ENCODE assay signal across 24 cellular contexts in the genomic region with DNA sequence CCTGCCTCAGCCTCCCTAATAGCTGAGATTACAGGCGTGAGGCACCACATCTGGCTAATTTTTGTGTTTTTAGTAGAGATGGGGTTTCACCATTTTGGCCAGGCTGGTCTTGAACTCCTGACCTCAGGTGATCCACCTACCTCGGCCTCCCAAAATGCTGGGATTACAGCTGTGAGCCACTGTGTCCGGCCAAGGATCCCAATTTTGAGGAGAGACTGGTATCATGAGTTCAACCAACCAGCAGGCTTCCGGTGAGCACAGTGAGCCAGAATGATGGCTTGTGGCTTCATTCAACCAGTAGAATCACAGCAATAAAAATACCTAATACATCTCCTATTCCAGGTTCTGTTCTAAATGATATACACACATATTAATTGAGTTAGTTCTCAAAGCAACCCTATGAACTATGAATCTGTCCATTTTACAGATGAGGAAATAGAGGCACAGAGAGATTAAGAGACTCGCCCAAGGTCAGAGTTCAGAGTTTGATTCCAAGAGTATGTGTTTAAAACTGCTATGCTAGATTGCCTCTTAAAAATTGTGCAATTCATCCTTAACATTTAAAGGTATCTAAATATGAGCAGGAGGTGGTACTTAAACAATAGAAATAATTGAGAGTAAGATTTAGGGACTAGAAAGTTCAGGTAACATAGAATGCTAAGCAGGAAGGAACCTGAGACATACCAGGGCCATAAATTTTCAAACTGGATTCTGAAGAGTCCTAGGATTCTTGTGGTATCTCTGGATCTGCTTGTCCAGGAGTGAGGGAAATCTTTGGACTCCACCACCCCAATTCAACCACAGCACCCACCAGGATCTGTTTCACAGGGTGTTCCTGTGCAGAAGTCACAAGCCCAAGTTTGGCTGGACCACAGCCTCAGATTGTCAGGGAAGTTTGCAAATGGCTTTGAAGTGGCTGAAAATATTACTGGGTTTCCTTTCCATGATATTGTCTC. TPM values are rescaled to one million over a fixed set of nuclear protein-coding genes. Genes with fewer than 3 reads are reported as not detected.
DNase-seq lines count a peak whose midpoint lies in the region; ATAC-seq, FAIRE-seq and TF ChIP-seq lines count a peak whose summit lies in the region.
"Had no signal": no experiment of that assay in that cellular context is flagged by ENCODE, and none has a peak within 500 bp of the region (broad histone marks: within the 10 kb centered on the region; RNA-seq: fewer than 3 reads in every experiment).

No MANE protein-coding gene starts in this region.

- H3K27me3 ChIP-seq in astrocyte (ENCODE audit: insufficient read depth, low read length), result no peaks in the 10 kb centered on the region
- no peaks in the 10 kb centered on the region for H3K27me3 ChIP-seq in stomach
- no peaks in the 10 kb centered on the region for H3K27me3 ChIP-seq in foreskin keratinocyte

- H3K27ac ChIP-seq in astrocyte (ENCODE audit: low read depth, low read length) (no peak overlapping the region), stomach (no peak overlapping the region), foreskin keratinocyte (no peak overlapping the region)
- H3K27ac ChIP-seq: HL-60 had no signal

- H3K36me3 Mint-ChIP-seq in astrocyte (ENCODE audit: low read depth, unreplicated experiment) (no peaks in the 10 kb centered on the region), neural crest cell (ENCODE audit: low read depth) (no peaks in the 10 kb centered on the region)
- H3K36me3 Mint-ChIP-seq in activated T-helper 17 cell treated with anti-CD3 and anti-CD28 coated beads, Interleukin-2, amount 50 U/mL, for 72 hours (ENCODE audit: low read depth), result no peaks in the 10 kb centered on the region

- no peak overlapping the region for H2AFZ ChIP-seq in astrocyte (ENCODE audit: low read depth, low read length)

- no peak overlapping the region for H3K9ac ChIP-seq in astrocyte (ENCODE audit: low read length)

- H3K4me3 ChIP-seq in astrocyte (ENCODE audit: insufficient read depth, low read depth, low read length), result no peak overlapping the region
- no peak overlapping the region for H3K4me3 ChIP-seq in stomach

- no peaks in the 10 kb centered on the region for H4K20me1 ChIP-seq in astrocyte (ENCODE audit: insufficient read depth, low read length)

- H3K79me2 ChIP-seq in astrocyte (ENCODE audit: insufficient read depth, low read length), result no peaks in the 10 kb centered on the region

- ATAC-seq in left cardiac atrium (no peak), Right ventricle myocardium superior (ENCODE audit: poor library complexity) (no peak), foreskin keratinocyte (no peak)
- ATAC-seq in activated T-helper 17 cell treated with anti-CD3 and anti-CD28 coated beads, Interleukin-2, amount 50 U/mL, for 72 hours (replicated peaks), result no peak

- peaks cover 4% of the 10 kb centered on the region for H3K27me3 Mint-ChIP-seq in astrocyte (ENCODE audit: low read depth, unreplicated experiment)
- H3K27me3 Mint-ChIP-seq in neural crest cell (ENCODE audit: low read depth), result no peaks in the 10 kb centered on the region
- peaks cover 1% of the 10 kb centered on the region for H3K27me3 Mint-ChIP-seq in activated T-helper 17 cell treated with anti-CD3 and anti-CD28 coated beads, Interleukin-2, amount 50 U/mL, for 72 hours
- H3K27me3 Mint-ChIP-seq: CD4-positive, alpha-beta T cell had no signal

- DNase-seq in left cardiac atrium, result peak; percentile 4
- no peak for DNase-seq in Right ventricle myocardium superior
- DNase-seq in astrocyte (ENCODE audit: low read depth), result peak; percentile 18
- no peak for DNase-seq in neural crest cell (ENCODE audit: low read depth, low spot score)
- no peak for DNase-seq in stomach
- DNase-seq in foreskin keratinocyte, result no peak
- DNase-seq: 8988T; CD4-positive, alpha-beta T cell; DMS53; H7; Karpas-422; NCI-H1092; NCI-H1417 treated with DMSO at 0.1 percent for 48 hours; NCI-H1694 treated with DMSO at 0.1 percent for 48 hours; NCI-H2171 treated with DMSO at 0.1 percent for 48 hours; NCI-H345; NCI-H524; NCI-H774 had no signal

- intact Hi-C loops in left cardiac atrium (cut with DNase I), result no loop called here
- intact Hi-C loops in Right ventricle myocardium superior (cut with DNase I), result no loop called here
- intact Hi-C loops in stomach (cut with DNase I; ENCODE audit: low total_unique reads), result no loop called here

- no peak for FAIRE-seq in astrocyte (lab: Jason Lieb, UNC)
- FAIRE-seq: RCC 7860 had no signal

- H3K4me3 Mint-ChIP-seq in astrocyte (ENCODE audit: unreplicated experiment), result no peak overlapping the region
- no peak overlapping the region for H3K4me3 Mint-ChIP-seq in neural crest cell
- no peak overlapping the region for H3K4me3 Mint-ChIP-seq in activated T-helper 17 cell treated with anti-CD3 and anti-CD28 coated beads, Interleukin-2, amount 50 U/mL, for 72 hours
- H3K4me3 Mint-ChIP-seq: CD4-positive, alpha-beta T cell had no signal

- H3K9me3 Mint-ChIP-seq in astrocyte (ENCODE audit: unreplicated experiment) (peaks cover 11% of the 10 kb centered on the region), neural crest cell (no peaks in the 10 kb centered on the region)
- H3K9me3 Mint-ChIP-seq in activated T-helper 17 cell treated with anti-CD3 and anti-CD28 coated beads, Interleukin-2, amount 50 U/mL, for 72 hours, result no peaks in the 10 kb centered on the region
- H3K9me3 Mint-ChIP-seq: CD4-positive, alpha-beta T cell had no signal

- no peak overlapping the region for H3K4me2 ChIP-seq in astrocyte (ENCODE audit: low read length)

- no peak for TF ChIP-seq EP300 in stomach (IDR thresholded peaks at IDR 0.05)

- WGBS in stomach, 5 donors, result 85 to 90% (median 86%) methylated on average over 5 of the region's 5 CpGs

- H3K9me3 ChIP-seq in astrocyte (ENCODE audit: insufficient read depth, low read depth, low read length) (peaks cover 4% of the 10 kb centered on the region), stomach (no peaks in the 10 kb centered on the region)

- no peak overlapping the region for H3K27ac Mint-ChIP-seq in astrocyte (ENCODE audit: unreplicated experiment)
- H3K27ac Mint-ChIP-seq in neural crest cell (ENCODE audit: unreplicated experiment), result peak overlapping the region; percentile 46
- no peak overlapping the region for H3K27ac Mint-ChIP-seq in activated T-helper 17 cell treated with anti-CD3 and anti-CD28 coated beads, Interleukin-2, amount 50 U/mL, for 72 hours
- H3K27ac Mint-ChIP-seq: CD4-positive, alpha-beta T cell had no signal

- no peak for TF ChIP-seq POLR2A in stomach (IDR thresholded peaks at IDR 0.05)

- H3K36me3 ChIP-seq in astrocyte (ENCODE audit: insufficient read depth, low read length), result no peaks in the 10 kb centered on the region
- H3K36me3 ChIP-seq in stomach, result no peaks in the 10 kb centered on the region

- no peaks in the 10 kb centered on the region for H3K4me1 ChIP-seq in astrocyte (ENCODE audit: insufficient read depth, low read length)
- H3K4me1 ChIP-seq in stomach, result no peaks in the 10 kb centered on the region
- H3K4me1 ChIP-seq in foreskin keratinocyte, result no peaks in the 10 kb centered on the region

- TF ChIP-seq CTCF in astrocyte (IDR thresholded peaks at IDR 0.05; ENCODE audit: insufficient read depth, low read depth, low read length) (no peak), neural crest cell (conservative IDR thresholded peaks at IDR 0.05) (no peak), stomach (IDR thresholded peaks at IDR 0.05) (no peak), foreskin keratinocyte (conservative IDR thresholded peaks at IDR 0.05) (no peak)

- H3K4me1 Mint-ChIP-seq in astrocyte (ENCODE audit: low read depth, unreplicated experiment) (peaks cover 4% of the 10 kb centered on the region), neural crest cell (peaks cover 17% of the 10 kb centered on the region)
- H3K4me1 Mint-ChIP-seq in activated T-helper 17 cell treated with anti-CD3 and anti-CD28 coated beads, Interleukin-2, amount 50 U/mL, for 72 hours, result no peaks in the 10 kb centered on the region

RNA-seq across cellular contexts. Expression of gene CCDC42, which starts 25.1 kb away (rescaled TPM):
- total RNA-seq in left cardiac atrium, result not detected
- total RNA-seq in Right ventricle myocardium superior, result not detected
- not detected in 2 replicates for total RNA-seq in astrocyte
- not detected in 2 replicates for total RNA-seq in neural crest cell
- under 1 TPM in 1 of 2 donors, not detected in 1; 0.32 TPM for total RNA-seq in activated T-helper 17 cell treated with anti-CD3 and anti-CD28 coated beads, Interleukin-2, amount 50 U/mL, for 72 hours
- total RNA-seq in stomach, result not detected
- polyA plus RNA-seq in stomach, result not detected
- total RNA-seq in foreskin keratinocyte, result not detected in 2 replicates
- polyA plus RNA-seq in foreskin keratinocyte, result not detected in 2 replicates
- total RNA-seq: CD4-positive, alpha-beta T cell; Daoy; G401; H7 had no signal
- polyA plus RNA-seq: BJ had no signal

RNA-seq across cellular contexts. Expression of gene SPDYE4, which starts 38.8 kb away (rescaled TPM):
- not detected for total RNA-seq in left cardiac atrium
- total RNA-seq in Right ventricle myocardium superior, result not detected
- not detected in 2 replicates for total RNA-seq in astrocyte
- total RNA-seq in neural crest cell, result not detected in 2 replicates
- total RNA-seq in activated T-helper 17 cell treated with anti-CD3 and anti-CD28 coated beads, Interleukin-2, amount 50 U/mL, for 72 hours, result not detected
- not detected for total RNA-seq in stomach
- not detected for polyA plus RNA-seq in stomach
- not detected in 2 replicates for total RNA-seq in foreskin keratinocyte
- not detected in 2 replicates for polyA plus RNA-seq in foreskin keratinocyte
- total RNA-seq: CD4-positive, alpha-beta T cell; Daoy; G401; H7 had no signal
- polyA plus RNA-seq: BJ had no signal

Comparison
In these comparisons a context has a peak if more than half of its experiments do, and no peak if none do; other contexts are left out.
1. DNase-seq: peak in left cardiac atrium (single experiment) and astrocyte (single experiment); none in Right ventricle myocardium superior (single experiment), neural crest cell (single experiment), stomach (single experiment) and foreskin keratinocyte (0 of 2).